1 cellular context compared by ENCODE assay signal in the genomic region with DNA sequence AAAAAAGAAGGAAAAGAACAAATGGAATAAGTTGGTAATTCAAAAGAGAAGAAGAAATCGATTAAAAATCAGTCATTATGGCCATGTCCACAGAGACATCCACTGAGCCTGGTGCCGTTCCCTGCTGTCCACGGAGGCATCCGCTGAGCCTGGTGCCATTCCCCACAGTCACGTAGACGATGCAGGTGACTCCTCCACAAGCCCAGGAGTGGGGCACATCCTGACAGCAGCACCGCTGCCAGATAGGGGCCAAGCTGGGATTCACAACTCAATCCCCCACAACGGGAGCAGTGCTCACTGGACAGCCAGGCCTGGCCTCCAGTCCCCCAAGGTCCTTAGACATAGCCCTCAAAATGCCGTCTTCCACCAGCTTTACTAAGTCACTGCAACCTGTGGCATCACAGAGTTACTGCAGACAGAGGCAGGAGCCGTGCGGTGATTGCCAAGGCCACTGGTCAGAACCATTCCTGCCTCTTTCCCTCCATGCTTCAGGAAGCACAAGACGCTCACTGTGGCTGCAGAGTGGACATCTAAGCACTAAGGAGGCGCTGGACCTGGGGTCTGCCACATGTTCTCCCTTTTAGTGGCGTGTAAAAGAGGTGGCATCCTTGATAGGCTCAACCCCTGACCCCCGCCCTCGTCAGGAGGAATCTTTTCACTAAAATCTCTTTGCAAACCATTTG.
TF ChIP-seq lines count a peak whose summit lies in the region.

No MANE protein-coding gene starts in this region.

TF ChIP-seq in WTC11, 78 proteins besides CTCF, POLR2A, EP300 and RAD21 (continued from another document):
- TF ChIP-seq, protein P1, sequence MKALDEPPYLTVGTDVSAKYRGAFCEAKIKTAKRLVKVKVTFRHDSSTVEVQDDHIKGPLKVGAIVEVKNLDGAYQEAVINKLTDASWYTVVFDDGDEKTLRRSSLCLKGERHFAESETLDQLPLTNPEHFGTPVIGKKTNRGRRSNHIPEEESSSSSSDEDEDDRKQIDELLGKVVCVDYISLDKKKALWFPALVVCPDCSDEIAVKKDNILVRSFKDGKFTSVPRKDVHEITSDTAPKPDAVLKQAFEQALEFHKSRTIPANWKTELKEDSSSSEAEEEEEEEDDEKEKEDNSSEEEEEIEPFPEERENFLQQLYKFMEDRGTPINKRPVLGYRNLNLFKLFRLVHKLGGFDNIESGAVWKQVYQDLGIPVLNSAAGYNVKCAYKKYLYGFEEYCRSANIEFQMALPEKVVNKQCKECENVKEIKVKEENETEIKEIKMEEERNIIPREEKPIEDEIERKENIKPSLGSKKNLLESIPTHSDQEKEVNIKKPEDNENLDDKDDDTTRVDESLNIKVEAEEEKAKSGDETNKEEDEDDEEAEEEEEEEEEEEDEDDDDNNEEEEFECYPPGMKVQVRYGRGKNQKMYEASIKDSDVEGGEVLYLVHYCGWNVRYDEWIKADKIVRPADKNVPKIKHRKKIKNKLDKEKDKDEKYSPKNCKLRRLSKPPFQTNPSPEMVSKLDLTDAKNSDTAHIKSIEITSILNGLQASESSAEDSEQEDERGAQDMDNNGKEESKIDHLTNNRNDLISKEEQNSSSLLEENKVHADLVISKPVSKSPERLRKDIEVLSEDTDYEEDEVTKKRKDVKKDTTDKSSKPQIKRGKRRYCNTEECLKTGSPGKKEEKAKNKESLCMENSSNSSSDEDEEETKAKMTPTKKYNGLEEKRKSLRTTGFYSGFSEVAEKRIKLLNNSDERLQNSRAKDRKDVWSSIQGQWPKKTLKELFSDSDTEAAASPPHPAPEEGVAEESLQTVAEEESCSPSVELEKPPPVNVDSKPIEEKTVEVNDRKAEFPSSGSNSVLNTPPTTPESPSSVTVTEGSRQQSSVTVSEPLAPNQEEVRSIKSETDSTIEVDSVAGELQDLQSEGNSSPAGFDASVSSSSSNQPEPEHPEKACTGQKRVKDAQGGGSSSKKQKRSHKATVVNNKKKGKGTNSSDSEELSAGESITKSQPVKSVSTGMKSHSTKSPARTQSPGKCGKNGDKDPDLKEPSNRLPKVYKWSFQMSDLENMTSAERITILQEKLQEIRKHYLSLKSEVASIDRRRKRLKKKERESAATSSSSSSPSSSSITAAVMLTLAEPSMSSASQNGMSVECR (CRISPR knock-in tag; IDR thresholded peaks at IDR 0.05; ENCODE audit: borderline replicate concordance), result no peak
- TF ChIP-seq KAT7 (CRISPR knock-in tag; IDR thresholded peaks at IDR 0.05; ENCODE audit: borderline replicate concordance) (no peak), PRRX2 (CRISPR knock-in tag; IDR thresholded peaks at IDR 0.05) (no peak)
- TF ChIP-seq, protein P2, sequence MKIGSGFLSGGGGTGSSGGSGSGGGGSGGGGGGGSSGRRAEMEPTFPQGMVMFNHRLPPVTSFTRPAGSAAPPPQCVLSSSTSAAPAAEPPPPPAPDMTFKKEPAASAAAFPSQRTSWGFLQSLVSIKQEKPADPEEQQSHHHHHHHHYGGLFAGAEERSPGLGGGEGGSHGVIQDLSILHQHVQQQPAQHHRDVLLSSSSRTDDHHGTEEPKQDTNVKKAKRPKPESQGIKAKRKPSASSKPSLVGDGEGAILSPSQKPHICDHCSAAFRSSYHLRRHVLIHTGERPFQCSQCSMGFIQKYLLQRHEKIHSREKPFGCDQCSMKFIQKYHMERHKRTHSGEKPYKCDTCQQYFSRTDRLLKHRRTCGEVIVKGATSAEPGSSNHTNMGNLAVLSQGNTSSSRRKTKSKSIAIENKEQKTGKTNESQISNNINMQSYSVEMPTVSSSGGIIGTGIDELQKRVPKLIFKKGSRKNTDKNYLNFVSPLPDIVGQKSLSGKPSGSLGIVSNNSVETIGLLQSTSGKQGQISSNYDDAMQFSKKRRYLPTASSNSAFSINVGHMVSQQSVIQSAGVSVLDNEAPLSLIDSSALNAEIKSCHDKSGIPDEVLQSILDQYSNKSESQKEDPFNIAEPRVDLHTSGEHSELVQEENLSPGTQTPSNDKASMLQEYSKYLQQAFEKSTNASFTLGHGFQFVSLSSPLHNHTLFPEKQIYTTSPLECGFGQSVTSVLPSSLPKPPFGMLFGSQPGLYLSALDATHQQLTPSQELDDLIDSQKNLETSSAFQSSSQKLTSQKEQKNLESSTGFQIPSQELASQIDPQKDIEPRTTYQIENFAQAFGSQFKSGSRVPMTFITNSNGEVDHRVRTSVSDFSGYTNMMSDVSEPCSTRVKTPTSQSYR (CRISPR knock-in tag; IDR thresholded peaks at IDR 0.05), result no peak
